In genomic region chr6:2858678-2859324, GRCh38 we compare ENCODE assay signal across 1 cellular context.
TF ChIP-seq lines count a peak whose summit lies in the region.

No MANE protein-coding gene starts in this region.

TF ChIP-seq in A549, 52 proteins besides CTCF, POLR2A, EP300 and RAD21 (continued from another document):
- TF ChIP-seq REST (IDR thresholded peaks at IDR 0.05) (no peak), E2F6 (IDR thresholded peaks at IDR 0.05; ENCODE audit: borderline replicate concordance, low read depth) (no peak), RFX5 (IDR thresholded peaks at IDR 0.05) (no peak)
